Comparison of ENCODE assay signal across 7 cellular contexts in the genomic region with DNA sequence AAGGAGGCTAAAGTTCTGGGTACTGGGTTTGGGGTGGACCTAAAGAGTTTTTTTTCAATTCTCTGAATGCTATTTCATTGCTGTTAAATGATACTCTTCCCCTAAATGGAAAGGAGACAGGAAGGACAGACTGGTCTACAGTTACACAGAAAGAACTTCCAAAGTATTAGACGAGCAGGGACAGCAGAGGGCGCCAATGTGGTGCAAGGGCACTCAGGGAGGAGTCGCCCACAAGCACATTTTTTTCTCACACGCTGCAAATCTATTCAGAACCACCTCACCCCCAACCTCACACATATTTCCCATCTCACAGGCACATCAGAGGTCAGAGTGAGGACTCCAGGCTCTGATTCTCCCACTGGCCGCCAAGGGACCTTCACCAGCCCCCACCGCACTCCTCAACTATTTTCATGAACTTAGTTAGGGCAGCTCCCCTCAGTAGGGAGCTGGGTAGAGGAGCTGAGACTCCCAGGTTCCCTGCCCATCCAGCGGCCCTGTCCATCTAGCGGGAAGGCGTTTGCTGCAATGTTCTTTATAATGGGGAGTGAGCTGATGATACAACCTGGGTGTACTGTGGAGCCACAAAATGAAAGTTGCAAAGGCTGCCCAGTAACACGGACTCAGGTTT. TPM values are rescaled to one million over a fixed set of nuclear protein-coding genes. Genes with fewer than 3 reads are reported as not detected.
DNase-seq lines count a peak whose midpoint lies in the region; ATAC-seq and TF ChIP-seq lines count a peak whose summit lies in the region.

No MANE protein-coding gene starts in this region.

- no peak overlapping the region for H3K27ac ChIP-seq in MM.1S (ENCODE audit: low read length)
- no peak overlapping the region for H3K27ac ChIP-seq in RWPE2 (ENCODE audit: poor library complexity, severe bottlenecking)
- peak overlapping the region in 3 of 5 donors; percentile 14 to 44 (median 38) for H3K27ac ChIP-seq in stomach

- peak; percentile 82 for DNase-seq in MM.1S
- no peak for DNase-seq in RWPE2 (ENCODE audit: low spot score)
- DNase-seq in activated T-helper 1 cell treated with anti-CD3 and anti-CD28 coated beads, Interleukin-2, amount 50 U/mL, for 16 hours (ENCODE audit: low read depth in 1 of 2, low spot score in 1 of 2), result peak; percentile 48 to 56
- peak; percentile 85 for DNase-seq in fibroblast of villous mesenchyme (ENCODE audit: low read depth)
- peak; percentile 93 for DNase-seq in stomach

- intact Hi-C loops in stomach (cut with DNase I; ENCODE audit: low total_unique reads), result no loop called here

- H3F3A ChIP-seq in MM.1S (ENCODE audit: insufficient read depth, low read length), result no peaks in the 10 kb centered on the region

- H3K27me3 ChIP-seq in MM.1S (replicated peaks; ENCODE audit: insufficient read depth, low read length), result peaks cover 22% of the 10 kb centered on the region
- H3K27me3 ChIP-seq in RWPE2 (ENCODE audit: insufficient read depth, poor library complexity, severe bottlenecking), result peaks cover 58% of the 10 kb centered on the region
- H3K27me3 ChIP-seq in neuron (ENCODE audit: insufficient read depth, low read length), result peaks cover 49% of the 10 kb centered on the region
- H3K27me3 ChIP-seq in stomach, result peaks cover 13 to 87% (median 58%) of the 10 kb centered on the region in 3 donors

- peak overlapping the region; percentile 69 for H3K4me2 ChIP-seq in MM.1S (ENCODE audit: low read depth, low read length)

- H3K79me2 ChIP-seq in MM.1S (ENCODE audit: low read length), result no peaks in the 10 kb centered on the region

- H3K9ac ChIP-seq in MM.1S (ENCODE audit: low read length), result no peak overlapping the region

- ATAC-seq in GM18511 (IDR thresholded peaks at IDR 0.05; ENCODE audit: unreplicated experiment) (peak; percentile 56), RWPE2 (ENCODE audit: low read depth) (peak; percentile 78)

- H3K9me3 ChIP-seq in MM.1S (replicated peaks; ENCODE audit: insufficient read depth, low read length), result no peaks in the 10 kb centered on the region
- no peaks in the 10 kb centered on the region for H3K9me3 ChIP-seq in RWPE2 (ENCODE audit: severe bottlenecking)
- no peaks in the 10 kb centered on the region for H3K9me3 ChIP-seq in neuron (ENCODE audit: low read length)
- H3K9me3 ChIP-seq in stomach, result no peaks in the 10 kb centered on the region

- H4K20me1 ChIP-seq in MM.1S (ENCODE audit: insufficient read depth, low read length), result no peaks in the 10 kb centered on the region

- TF ChIP-seq EP300 in stomach (IDR thresholded peaks at IDR 0.05), result no peak

- WGBS in stomach, 5 donors, result 2 to 11% (median 4%) methylated on average over 10 of the region's 10 CpGs

- no peak for TF ChIP-seq POLR2A in stomach (IDR thresholded peaks at IDR 0.05)

- H3K4me1 ChIP-seq in MM.1S (ENCODE audit: low read length) (0 out of 2 replicates have a peak, but pooled peaks cover 4% of the 10 kb centered on the region), RWPE2 (ENCODE audit: insufficient read depth, poor library complexity, severe bottlenecking) (no peaks in the 10 kb centered on the region), neuron (ENCODE audit: insufficient read depth, low read length) (peaks cover 37% of the 10 kb centered on the region), stomach (peaks cover 34 to 50% (median 42%) of the 10 kb centered on the region in 4 donors)

- H3K36me3 ChIP-seq in MM.1S (replicated peaks; ENCODE audit: insufficient read depth, low read length), result no peaks in the 10 kb centered on the region
- no peaks in the 10 kb centered on the region for H3K36me3 ChIP-seq in RWPE2 (ENCODE audit: low read depth)
- H3K36me3 ChIP-seq in neuron (ENCODE audit: insufficient read depth, low read length), result no peaks in the 10 kb centered on the region
- no peaks in the 10 kb centered on the region for H3K36me3 ChIP-seq in stomach

- H2AFZ ChIP-seq in MM.1S (ENCODE audit: low read length) (peak overlapping the region; percentile 59; the same call in 1 of the 2 replicates), neuron (ENCODE audit: low read depth, low read length) (no peak overlapping the region)

- peak overlapping the region; percentile 34; the same call in 1 of the 2 replicates for H3K4me3 ChIP-seq in MM.1S (ENCODE audit: low read length)
- H3K4me3 ChIP-seq in RWPE2 (ENCODE audit: severe bottlenecking), result no peak overlapping the region
- H3K4me3 ChIP-seq in fibroblast of villous mesenchyme (ENCODE audit: low read depth, low read length), result peak overlapping the region; percentile 51
- peak overlapping the region; percentile 28 for H3K4me3 ChIP-seq in neuron (ENCODE audit: low read length)
- H3K4me3 ChIP-seq in stomach, result peak overlapping the region in 1 of 4 donors; percentile 9

- TF ChIP-seq CTCF in MM.1S (IDR thresholded peaks at IDR 0.05; ENCODE audit: low read length), result peak; percentile 86
- TF ChIP-seq CTCF in RWPE2 (IDR thresholded peaks at IDR 0.05; ENCODE audit: poor library complexity, severe bottlenecking), result peak; percentile 93
- peak; percentile 78 for TF ChIP-seq CTCF in fibroblast of villous mesenchyme (IDR thresholded peaks at IDR 0.05; ENCODE audit: insufficient read depth, low read depth, low read length)
- TF ChIP-seq CTCF in stomach (IDR thresholded peaks at IDR 0.05), result peak in 5 of 7 experiments; percentile 57 to 70 (median 64)

- H3K9me2 ChIP-seq in MM.1S (replicated peaks; ENCODE audit: insufficient read depth, low read length), result no peaks in the 10 kb centered on the region

RNA-seq across cellular contexts. Expression of a gene that starts 6.8 kb away (rescaled TPM):
- total RNA-seq in fibroblast of villous mesenchyme, result not detected in 2 replicates
- total RNA-seq in stomach, result 10 to 100 TPM in 1 of 5 donors, under 1 TPM in 1, not detected in 3; 0.92 to 30.1 TPM
- 1 to 10 TPM in 2 of 3 donors, under 1 TPM in 1; 0.87 to 4.7 (median 3.0) TPM for polyA plus RNA-seq in stomach

Comparison
In these comparisons a context has a peak if more than half of its experiments do, and no peak if none do; other contexts are left out.
1. H3K27ac ChIP-seq: peak in stomach (3 of 5); none in MM.1S (single experiment) and RWPE2 (single experiment).
2. Peak in every context shown above with its lines, with median percentiles within 50 percentile points of each other: CTCF ChIP-seq.